Comparison of ENCODE assay signal across 3 cellular contexts in genomic region chr11:24993903-24994302, GRCh38.
DNase-seq lines count a peak whose midpoint lies in the region; ATAC-seq, FAIRE-seq and TF ChIP-seq lines count a peak whose summit lies in the region.
"Not testable (repeated sequence)": the region's sequence is repeated elsewhere in the genome, so short reads cannot be mapped to it uniquely, and the experiment has no call there.

No MANE protein-coding gene starts in this region.

- H3K9ac ChIP-seq in SU-DHL-6 (ENCODE audit: low read length); astrocyte (ENCODE audit: low read length); HepG2 (ENCODE audit: insufficient read depth, low read depth, low read length): not testable (repeated sequence)

- not testable (repeated sequence) for BruUV-seq in HepG2 (replicated peaks; lab: Mats Ljungman, UMichigan)

- in situ Hi-C loops in HepG2 (cut with HindIII; ENCODE audit: extremely low pct_ligation_motif_present, low pct_unique_long_range_greater_than_20kb) = not testable (repeated sequence)

- not testable (repeated sequence) for H4K20me1 ChIP-seq in SU-DHL-6 (ENCODE audit: low read depth, low read length); astrocyte (ENCODE audit: insufficient read depth, low read length); HepG2 (ENCODE audit: insufficient read depth, low read length)

- TF ChIP-seq EP300 in HepG2 (IDR thresholded peaks at IDR 0.05; ENCODE audit: low read depth in 2 of 2, low read length in 2 of 2); HepG2 (CRISPR knock-in tag; IDR thresholded peaks at IDR 0.05; ENCODE audit: borderline replicate concordance): not testable (repeated sequence)

- H2AFZ ChIP-seq in SU-DHL-6 (ENCODE audit: low read depth, low read length, severe bottlenecking) = peak overlapping the region; percentile 73
- not testable (repeated sequence) for H2AFZ ChIP-seq in astrocyte (ENCODE audit: low read depth, low read length); HepG2 (ENCODE audit: low read length)

- not testable (repeated sequence) for H3K27me3 Mint-ChIP-seq in astrocyte (ENCODE audit: low read depth, unreplicated experiment)

- intact Hi-C loops in HepG2 (cut with micrococcal nuclease; ENCODE audit: unreplicated experiment) = not testable (repeated sequence)

- not testable (repeated sequence) for TF ChIP-seq RAD21 in HepG2 (CRISPR knock-in tag; IDR thresholded peaks at IDR 0.05)

- H3K27me3 ChIP-seq in SU-DHL-6 (ENCODE audit: low read length); astrocyte (ENCODE audit: insufficient read depth, low read length); HepG2 (ENCODE audit: control insufficient read depth in 1 of 2, insufficient read depth in 2 of 2, low read length in 2 of 2): not testable (repeated sequence)

- not testable (repeated sequence) for H3K36me3 Mint-ChIP-seq in astrocyte (ENCODE audit: low read depth, unreplicated experiment)

- not testable (repeated sequence) for H3K9me2 ChIP-seq in SU-DHL-6 (replicated peaks; ENCODE audit: insufficient read depth, low read length)

- not testable (repeated sequence) for FAIRE-seq in astrocyte (lab: Jason Lieb, UNC); HepG2 (lab: Jason Lieb, UNC)

- not testable (repeated sequence) for H3K4me3 Mint-ChIP-seq in astrocyte (ENCODE audit: unreplicated experiment)

- not testable (repeated sequence) for ATAC-seq in HepG2

- not testable (repeated sequence) for TF ChIP-seq CTCF in SU-DHL-6 (IDR thresholded peaks at IDR 0.05; ENCODE audit: insufficient read depth, low read length, poor library complexity, severe bottlenecking); astrocyte (IDR thresholded peaks at IDR 0.05; ENCODE audit: insufficient read depth, low read depth, low read length); HepG2 (CRISPR knock-in tag; IDR thresholded peaks at IDR 0.05)

- not testable (repeated sequence) for H3K9me3 ChIP-seq in SU-DHL-6 (ENCODE audit: insufficient read depth, low read length); astrocyte (ENCODE audit: insufficient read depth, low read depth, low read length); HepG2 (ENCODE audit: low read length)

- not testable (repeated sequence) for H3K4me1 Mint-ChIP-seq in astrocyte (ENCODE audit: low read depth, unreplicated experiment)

- POLR2A ChIA-PET in HepG2 (lab: Yijun Ruan, JAX) = not testable (repeated sequence)

- CTCF ChIA-PET in HepG2 (lab: Yijun Ruan, JAX; ENCODE audit: low intra/inter-chr PET ratio, low total read pairs) = not testable (repeated sequence)

- not testable (repeated sequence) for TF ChIP-seq POLR2A in HepG2 (IDR thresholded peaks at IDR 0.05; ENCODE audit: insufficient read depth in 1 of 2, low read depth in 2 of 2, low read length in 2 of 2)

- not testable (repeated sequence) for H3K4me1 ChIP-seq in astrocyte (ENCODE audit: insufficient read depth, low read length); HepG2 (ENCODE audit: insufficient read depth, low read length)

- not testable (repeated sequence) for H3K4me2 ChIP-seq in SU-DHL-6 (ENCODE audit: low read depth, low read length, poor library complexity, severe bottlenecking); astrocyte (ENCODE audit: low read length); HepG2 (ENCODE audit: low read depth, low read length)

- not testable (repeated sequence) for H3K27ac ChIP-seq in SU-DHL-6 (ENCODE audit: low read depth, low read length); astrocyte (ENCODE audit: low read depth, low read length); HepG2 (ENCODE audit: extremely low read length, insufficient read depth, low read length)

- not testable (repeated sequence) for H3K79me2 ChIP-seq in SU-DHL-6 (ENCODE audit: insufficient read depth, low read length); astrocyte (ENCODE audit: insufficient read depth, low read length); HepG2 (ENCODE audit: insufficient read depth, low read length)

- H3K36me3 ChIP-seq in SU-DHL-6 (ENCODE audit: low read length); astrocyte (ENCODE audit: insufficient read depth, low read length); HepG2 (replicated peaks in 1 of 2; ENCODE audit: control insufficient read depth in 1 of 2, insufficient read depth in 2 of 2, low read length in 2 of 2): not testable (repeated sequence)

- H3F3A ChIP-seq in SU-DHL-6 (ENCODE audit: insufficient read depth) = not testable (repeated sequence)

- DNase-seq in astrocyte (ENCODE audit: low read depth); HepG2 (ENCODE audit: low spot score): not testable (repeated sequence)

- WGBS in HepG2 (ENCODE audit: low lambda C conversion rate) = 21% methylated on average over 7 of the region's 7 CpGs

- not testable (repeated sequence) for H3K4me3 ChIP-seq in SU-DHL-6 (ENCODE audit: insufficient read depth, low read length, poor library complexity, severe bottlenecking); astrocyte (ENCODE audit: insufficient read depth, low read depth, low read length); HepG2 (replicated peaks in 1 of 3; ENCODE audit: insufficient read depth in 1 of 3, low read depth in 2 of 3, low read length in 3 of 3)

- not testable (repeated sequence) for H3K9me3 Mint-ChIP-seq in astrocyte (ENCODE audit: unreplicated experiment)

- H3K27ac Mint-ChIP-seq in astrocyte (ENCODE audit: unreplicated experiment) = peak overlapping the region; percentile 34

TF ChIP-seq in HepG2, 621 proteins besides CTCF, POLR2A, EP300 and RAD21:
- peak; percentile 90 for TF ChIP-seq CREB1 (IDR thresholded peaks at IDR 0.05)
- not testable (repeated sequence) for TF ChIP-seq CREB1, ATF7 (CRISPR knock-in tag; IDR thresholded peaks at IDR 0.05)
- TF ChIP-seq ATF7 (IDR thresholded peaks at IDR 0.05) = peak; percentile 92
